In the genomic region with DNA sequence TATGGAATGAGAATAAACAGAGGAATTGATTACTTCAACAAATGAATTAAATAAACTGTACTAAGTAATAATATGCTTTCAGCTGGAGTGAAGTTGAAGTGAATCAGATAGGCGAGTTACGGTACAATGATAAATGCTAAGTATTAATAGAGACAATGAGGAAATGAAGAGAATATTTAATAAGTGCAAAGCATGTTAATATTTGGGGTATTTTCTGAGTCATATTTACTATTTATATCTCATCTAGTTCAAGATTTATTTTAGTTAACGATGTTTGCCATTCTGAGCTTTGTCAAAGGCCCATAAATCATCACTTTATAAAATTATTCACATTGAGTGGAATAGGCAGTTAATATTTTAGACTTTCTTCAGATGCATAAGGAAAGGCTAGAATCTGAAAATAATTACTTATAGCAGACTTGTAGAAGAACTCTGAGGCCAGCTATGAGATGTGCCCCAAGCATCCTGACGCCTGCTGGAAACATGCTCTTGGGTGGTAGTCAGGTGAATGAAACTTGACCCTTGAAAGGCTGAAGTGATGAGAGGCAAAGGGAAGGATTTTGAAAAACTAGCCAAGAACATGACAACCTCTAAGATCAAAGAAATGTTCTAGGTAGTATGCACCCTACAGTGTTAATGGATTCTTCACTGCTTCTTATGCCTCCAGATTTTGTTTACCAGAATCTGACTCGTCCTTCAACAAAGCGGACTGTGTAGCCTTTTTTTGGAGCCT, we compare ENCODE assay signal across 23 cellular contexts.
"Had no signal": no experiment of that assay in that cellular context is flagged by ENCODE, and none has a peak within 500 bp of the region (broad histone marks: within the 10 kb centered on the region; RNA-seq: fewer than 3 reads in every experiment).

No MANE protein-coding gene starts in this region.

- DNase-seq: cortex of kidney; effector CD4-positive, alpha-beta T cell; foreskin keratinocyte; hippocampal formation; left cardiac atrium; left lung; mucosa of descending colon; naive thymus-derived CD4-positive, alpha-beta T cell; nephron progenitor cell; nucleus accumbens; sigmoid colon; spleen; stimulated activated CD4-positive, alpha-beta T cell treated with anti-CD3 and anti-CD28 coated beads, Interleukin-4, amount 100 ng/mL, for 4 hours; stimulated activated naive CD8-positive, alpha-beta T cell treated with anti-CD3 and anti-CD28 coated beads, Interleukin-15, Interleukin-2, amounts not matched to agents 100 U/mL and 50 U/mL, for 24 hours; substantia nigra; testis; tibial artery had no signal

- H3K4me3 ChIP-seq: esophagus muscularis mucosa, gastroesophageal sphincter, heart left ventricle, left lung, mucosa of descending colon, prostate gland, sigmoid colon, skin epidermis, spleen, testis, tibial artery had no signal

- H3K27me3 ChIP-seq: esophagus muscularis mucosa, foreskin keratinocyte, gastroesophageal sphincter, heart left ventricle, left lung, sigmoid colon, spleen, testis, tibial artery had no signal

- H3K4me1 ChIP-seq: esophagus muscularis mucosa, foreskin keratinocyte, gastroesophageal sphincter, prostate gland, sigmoid colon, spleen, testis, tibial artery had no signal

- H3K9me3 ChIP-seq: esophagus muscularis mucosa, gastroesophageal sphincter, heart left ventricle, left lung, mucosa of descending colon, prostate gland, sigmoid colon, spleen, testis, tibial artery had no signal

- ATAC-seq: foreskin keratinocyte; gastroesophageal sphincter; left lung; mucosa of descending colon; naive thymus-derived CD4-positive, alpha-beta T cell; stimulated activated memory B cell treated with anti-CD40 and anti-IgM and Interleukin-4, amounts not matched to agents 10 μg/mL and 1 μg/mL and 100 μg/mL, for 72 hours; stimulated activated naive CD8-positive, alpha-beta T cell treated with anti-CD3 and anti-CD28 coated beads, Interleukin-15, Interleukin-2, amounts not matched to agents 100 U/mL and 50 U/mL, for 24 hours had no signal

- H3K27ac ChIP-seq: esophagus muscularis mucosa, foreskin keratinocyte, gastroesophageal sphincter, heart left ventricle, left lung, prostate gland, sigmoid colon, skin epidermis, spleen, testis, tibial artery had no signal

- H3K36me3 ChIP-seq: prostate gland had no signal
